20 cellular contexts compared by ENCODE assay signal in genomic region chr2:239394978-239395377, GRCh38. TPM values are rescaled to one million over a fixed set of nuclear protein-coding genes. Genes with fewer than 3 reads are reported as not detected.
DNase-seq lines count a peak whose midpoint lies in the region; ATAC-seq and TF ChIP-seq lines count a peak whose summit lies in the region.
"Had no signal": no experiment of that assay in that cellular context is flagged by ENCODE, and none has a peak within 500 bp of the region (broad histone marks: within the 10 kb centered on the region; RNA-seq: fewer than 3 reads in every experiment).

No MANE protein-coding gene starts in this region.

- no peaks in the 10 kb centered on the region for H3K9me3 ChIP-seq in KOPT-K1 (ENCODE audit: insufficient read depth, low read length, poor library complexity, severe bottlenecking)
- no peaks in the 10 kb centered on the region for H3K9me3 ChIP-seq in transverse colon
- H3K9me3 ChIP-seq in BE2C, result no peaks in the 10 kb centered on the region

- H3K27ac ChIP-seq in KOPT-K1 (ENCODE audit: low read depth, low read length, poor library complexity, severe bottlenecking), result peak overlapping the region; percentile 17
- H3K27ac ChIP-seq in transverse colon, result peak overlapping the region in 3 of 4 donors; percentile 30 to 88 (median 77)
- H3K27ac ChIP-seq: HL-60 had no signal

- H3K4me1 ChIP-seq in transverse colon, result peaks cover 9 to 43% (median 25%) of the 10 kb centered on the region in 4 donors
- peaks cover 5% of the 10 kb centered on the region; the same call in 1 of the 2 replicates for H3K4me1 ChIP-seq in BE2C

- no peak for TF ChIP-seq CTCF in nephron (IDR thresholded peaks at IDR 0.05; ENCODE audit: unreplicated experiment in 3 of 3)
- no peak for TF ChIP-seq CTCF in transverse colon (IDR thresholded peaks at IDR 0.05)
- no peak for TF ChIP-seq CTCF in BE2C (IDR thresholded peaks at IDR 0.05; ENCODE audit: low read depth, low read length)
- no peak for TF ChIP-seq CTCF in glutamatergic neuron (IDR thresholded peaks at IDR 0.05; ENCODE audit: partially characterized antibody, unreplicated experiment)

- peaks cover 21% of the 10 kb centered on the region for H3K36me3 Mint-ChIP-seq in activated T-cell treated with anti-CD3 and anti-CD28 coated beads, Interleukin-2, amount 50 U/mL, for 24 hours (ENCODE audit: low read depth)
- H3K36me3 Mint-ChIP-seq in nephron (ENCODE audit: low read depth), result peaks cover 3% of the 10 kb centered on the region
- H3K36me3 Mint-ChIP-seq in glutamatergic neuron (ENCODE audit: unreplicated experiment), result peaks cover 3% of the 10 kb centered on the region

- peaks cover 48% of the 10 kb centered on the region for H3K4me1 Mint-ChIP-seq in activated T-cell treated with anti-CD3 and anti-CD28 coated beads, Interleukin-2, amount 50 U/mL, for 24 hours (ENCODE audit: low read depth)
- H3K4me1 Mint-ChIP-seq in nephron (peaks cover 65% of the 10 kb centered on the region), glutamatergic neuron (ENCODE audit: low read depth, unreplicated experiment) (peaks cover 51% of the 10 kb centered on the region)

- intact Hi-C loops in transverse colon (cut with DNase I; ENCODE audit: low total_unique reads), result loop anchor here (5.0 to 10.0 kb wide), 2 partner anchors 43 to 170 kb away; no protein-coding TSS in a partner anchor

- H3K27me3 Mint-ChIP-seq in activated T-cell treated with anti-CD3 and anti-CD28 coated beads, Interleukin-2, amount 50 U/mL, for 24 hours, result no peaks in the 10 kb centered on the region
- peaks cover 6% of the 10 kb centered on the region for H3K27me3 Mint-ChIP-seq in nephron (ENCODE audit: low read depth)
- H3K27me3 Mint-ChIP-seq in glutamatergic neuron (ENCODE audit: unreplicated experiment), result peaks cover 9% of the 10 kb centered on the region
- H3K27me3 Mint-ChIP-seq: CD8-positive, alpha-beta memory T cell had no signal

- peak; percentile 7 for DNase-seq in activated T-cell treated with anti-CD3 and anti-CD28 coated beads, Interleukin-2, amount 50 U/mL, for 24 hours
- no peak for DNase-seq in activated T-cell treated with anti-CD3 and anti-CD28 coated beads for 4 hours
- peak; percentile 4 for DNase-seq in transverse colon
- DNase-seq in BE2C, result no peak
- DNase-seq in glutamatergic neuron, result no peak
- DNase-seq: AML-193, GF-D8, HFFc6, NCI-H1048, NCI-H146, NCI-H2081 treated with DMSO at 0.1 percent for 48 hours, NCI-H2227 treated with DMSO at 0.1 percent for 48 hours, NCI-H526 treated with DMSO at 0.1 percent for 48 hours, OCI-M1 had no signal

- WGBS in transverse colon (ENCODE audit: low coverage in 1 of 2), 2 donors, result 87 to 100% methylated on average over 1 of the region's 1 CpG

- H3K27ac Mint-ChIP-seq in activated T-cell treated with anti-CD3 and anti-CD28 coated beads, Interleukin-2, amount 50 U/mL, for 24 hours, result no peak overlapping the region
- H3K27ac Mint-ChIP-seq in nephron (peak overlapping the region in 2 of 3 experiments; percentile 69 to 88), glutamatergic neuron (ENCODE audit: unreplicated experiment) (no peak overlapping the region)
- H3K27ac Mint-ChIP-seq: GM23338, HFFc6 had no signal

- in situ Hi-C loops in transverse colon (cut with MboI; ENCODE audit: low pct_ligation_motif_present in 1 of 4, low pct_unique_long_range_greater_than_20kb in 1 of 4, low sequenced_read_pairs in 3 of 4), result no loop called here

- H3K36me3 ChIP-seq in KOPT-K1 (ENCODE audit: insufficient read depth, low read length), result peaks cover 34% of the 10 kb centered on the region
- no peaks in the 10 kb centered on the region for H3K36me3 ChIP-seq in transverse colon
- peaks cover 4% of the 10 kb centered on the region; the same call in 1 of the 2 replicates for H3K36me3 ChIP-seq in BE2C

- H3K4me3 Mint-ChIP-seq in activated T-cell treated with anti-CD3 and anti-CD28 coated beads, Interleukin-2, amount 50 U/mL, for 24 hours, result no peak overlapping the region
- H3K4me3 Mint-ChIP-seq in nephron (peak overlapping the region in 1 of 3 experiments; percentile 21), glutamatergic neuron (ENCODE audit: unreplicated experiment) (no peak overlapping the region)
- H3K4me3 Mint-ChIP-seq: CD8-positive, alpha-beta memory T cell; GM23338; HFFc6 had no signal

- no peak for TF ChIP-seq POLR2A in transverse colon (IDR thresholded peaks at IDR 0.05)

- H3K4me3 ChIP-seq in transverse colon (no peak overlapping the region), BE2C (ENCODE audit: low read depth, low read length) (no peak overlapping the region)
- H3K4me3 ChIP-seq: GM23338 had no signal

- no peak for ATAC-seq in GM19351 (IDR thresholded peaks at IDR 0.05; ENCODE audit: unreplicated experiment)
- ATAC-seq: GM23338 had no signal

- no peak for TF ChIP-seq EP300 in transverse colon (IDR thresholded peaks at IDR 0.05; ENCODE audit: low read depth)

- H3K27me3 ChIP-seq in transverse colon (no peaks in the 10 kb centered on the region), BE2C (no peaks in the 10 kb centered on the region)

- no peaks in the 10 kb centered on the region for H3K9me3 Mint-ChIP-seq in activated T-cell treated with anti-CD3 and anti-CD28 coated beads, Interleukin-2, amount 50 U/mL, for 24 hours
- no peaks in the 10 kb centered on the region for H3K9me3 Mint-ChIP-seq in nephron
- peaks cover 22% of the 10 kb centered on the region for H3K9me3 Mint-ChIP-seq in glutamatergic neuron (ENCODE audit: unreplicated experiment)
- H3K9me3 Mint-ChIP-seq: CD8-positive, alpha-beta memory T cell; GM23338; HFFc6 had no signal

RNA-seq across cellular contexts. Expression of gene HDAC4, which starts 5.8 kb away (rescaled TPM):
- total RNA-seq in transverse colon (100 to 1,000 TPM in 2 of 4 donors, 10 to 100 TPM in 2; 33.9 to 192 (median 112) TPM), glutamatergic neuron (ENCODE audit: unreplicated experiment) (90.6 TPM)
- 9.3 TPM for polyA plus RNA-seq in BE2C (2012; ENCODE audit: insufficient read depth, insufficient read length, low read depth)

Comparison
In these comparisons a context has a peak if more than half of its experiments do, and no peak if none do; other contexts are left out.
1. DNase-seq: peak in activated T-cell treated with anti-CD3 and anti-CD28 coated beads, Interleukin-2, amount 50 U/mL, for 24 hours (single experiment) and transverse colon (single experiment); none in activated T-cell treated with anti-CD3 and anti-CD28 coated beads for 4 hours (single experiment), BE2C (single experiment) and glutamatergic neuron (single experiment).
2. H3K27ac Mint-ChIP-seq: peak in nephron (2 of 3); none in activated T-cell treated with anti-CD3 and anti-CD28 coated beads, Interleukin-2, amount 50 U/mL, for 24 hours (single experiment) and glutamatergic neuron (single experiment).